Comparison of ENCODE assay signal across 25 cellular contexts in genomic region chr3:134186391-134186790, GRCh38.
DNase-seq lines count a peak whose midpoint lies in the region; ATAC-seq and TF ChIP-seq lines count a peak whose summit lies in the region.
"Had no signal": no experiment of that assay in that cellular context is flagged by ENCODE, and none has a peak within 500 bp of the region (broad histone marks: within the 10 kb centered on the region; RNA-seq: fewer than 3 reads in every experiment).

No MANE protein-coding gene starts in this region.

- H3K9me3 Mint-ChIP-seq in activated CD4-positive, alpha-beta T cell treated with anti-CD3 and anti-CD28 coated beads for 36 hours (ENCODE audit: low read depth), result no peaks in the 10 kb centered on the region
- H3K9me3 Mint-ChIP-seq: CD4-positive, CD25-positive, alpha-beta regulatory T cell; GM23338; IgD-negative memory B cell had no signal

- no peak overlapping the region for H3K27ac Mint-ChIP-seq in activated CD4-positive, alpha-beta T cell treated with anti-CD3 and anti-CD28 coated beads for 36 hours
- H3K27ac Mint-ChIP-seq: CD4-positive, CD25-positive, alpha-beta regulatory T cell; GM23338; IgD-negative memory B cell had no signal

- H3K36me3 Mint-ChIP-seq in activated CD4-positive, alpha-beta T cell treated with anti-CD3 and anti-CD28 coated beads for 36 hours (ENCODE audit: low read depth), result peaks cover 26% of the 10 kb centered on the region

- no peaks in the 10 kb centered on the region for H3K4me1 ChIP-seq in right cardiac atrium (ENCODE audit: control insufficient read depth, insufficient read depth, low read length)
- no peaks in the 10 kb centered on the region for H3K4me1 ChIP-seq in right lobe of liver
- H3K4me1 ChIP-seq in uterus, result no peaks in the 10 kb centered on the region
- H3K4me1 ChIP-seq: BE2C, Caco-2, Peyer's patch had no signal

- H3K4me1 Mint-ChIP-seq in activated CD4-positive, alpha-beta T cell treated with anti-CD3 and anti-CD28 coated beads for 36 hours, result peaks cover 3% of the 10 kb centered on the region

- POLR2A ChIA-PET in activated CD4-positive, alpha-beta T cell treated with anti-CD3 and anti-CD28 coated beads for 36 hours (lab: Charles Lee), result no interaction called here

- 61% methylated on average over 3 of the region's 3 CpGs for WGBS in right cardiac atrium
- 72% methylated on average over 3 of the region's 3 CpGs for WGBS in right lobe of liver (ENCODE audit: insufficient coverage, low coverage, low lambda C conversion rate, missing lambda C conversion rate)

- H3K9me3 ChIP-seq in right cardiac atrium (ENCODE audit: control insufficient read depth, low read length) (no peaks in the 10 kb centered on the region), right lobe of liver (no peaks in the 10 kb centered on the region), uterus (no peaks in the 10 kb centered on the region)
- H3K9me3 ChIP-seq: BE2C, Caco-2, MG63, Peyer's patch had no signal

- H3K4me3 Mint-ChIP-seq in activated CD4-positive, alpha-beta T cell treated with anti-CD3 and anti-CD28 coated beads for 36 hours, result no peak overlapping the region
- H3K4me3 Mint-ChIP-seq: CD4-positive, CD25-positive, alpha-beta regulatory T cell; GM23338; IgD-negative memory B cell had no signal

- no peaks in the 10 kb centered on the region for H3K27me3 Mint-ChIP-seq in activated CD4-positive, alpha-beta T cell treated with anti-CD3 and anti-CD28 coated beads for 36 hours
- H3K27me3 Mint-ChIP-seq: CD4-positive, CD25-positive, alpha-beta regulatory T cell; IgD-negative memory B cell had no signal

- H3K27me3 ChIP-seq in right cardiac atrium (ENCODE audit: control insufficient read depth, insufficient read depth), result no peaks in the 10 kb centered on the region
- no peaks in the 10 kb centered on the region for H3K27me3 ChIP-seq in right lobe of liver
- H3K27me3 ChIP-seq in uterus, result no peaks in the 10 kb centered on the region
- H3K27me3 ChIP-seq: BE2C, MG63, Peyer's patch had no signal

- TF ChIP-seq CTCF in right lobe of liver (IDR thresholded peaks at IDR 0.05) (no peak), uterus (IDR thresholded peaks at IDR 0.05) (no peak)

- TF ChIP-seq POLR2A in erythroblast (IDR thresholded peaks at IDR 0.05; ENCODE audit: low read length), result no peak
- TF ChIP-seq POLR2A in right lobe of liver (IDR thresholded peaks at IDR 0.05), result no peak
- no peak for TF ChIP-seq POLR2A in uterus (IDR thresholded peaks at IDR 0.05)

- no peak for DNase-seq in right cardiac atrium
- no peak for DNase-seq in Right ventricle myocardium inferior (ENCODE audit: missing footprints)
- DNase-seq in erythroblast (lab: John Stamatoyannopoulos, UW), result peak; percentile 8 to 54
- no peak for DNase-seq in right lobe of liver
- DNase-seq in uterus, result no peak
- no peak for DNase-seq in activated CD4-positive, alpha-beta T cell treated with anti-CD3 and anti-CD28 coated beads for 36 hours
- no peak for DNase-seq in SK-N-DZ (ENCODE audit: low spot score)
- DNase-seq: 8988T; BE2C; Caco-2; CD4-positive, CD25-positive, alpha-beta regulatory T cell; HCEC 1CT; Kasumi-1; MG63; NCI-H1048; NCI-H1436 treated with DMSO at 0.1 percent for 48 hours; NCI-H2029; NCI-H345; NCI-H524 treated with DMSO at 0.1 percent for 48 hours; Peyer's patch; Right ventricle myocardium superior had no signal

- peaks cover 0 to 7% (median 2%) of the 10 kb centered on the region in 4 donors for H3K36me3 ChIP-seq in right lobe of liver
- no peaks in the 10 kb centered on the region for H3K36me3 ChIP-seq in uterus
- H3K36me3 ChIP-seq: BE2C had no signal

- ATAC-seq in right cardiac atrium (peak; percentile 54 to 81), Right ventricle myocardium inferior (no peak), right lobe of liver (peak; percentile 36 to 93 (median 56)), HG03378 (IDR thresholded peaks at IDR 0.05; ENCODE audit: unreplicated experiment) (no peak)
- no peak for ATAC-seq in activated CD4-positive, alpha-beta T cell treated with anti-CD3 and anti-CD28 coated beads for 36 hours
- ATAC-seq: GM23338 had no signal

- H3K4me3 ChIP-seq in right cardiac atrium (ENCODE audit: low read length) (no peak overlapping the region), right lobe of liver (no peak overlapping the region), uterus (no peak overlapping the region)
- H3K4me3 ChIP-seq: GM23338, MG63, Peyer's patch had no signal

- CTCF ChIA-PET in activated CD4-positive, alpha-beta T cell treated with anti-CD3 and anti-CD28 coated beads for 36 hours (lab: Charles Lee), result interaction anchor here (1.4 kb wide), 1 partner anchor 15 kb away, joined by 4 read pairs; no protein-coding TSS in a partner anchor

- no peak overlapping the region for H3K27ac ChIP-seq in right cardiac atrium (ENCODE audit: low read length)
- H3K27ac ChIP-seq in right lobe of liver, result no peak overlapping the region
- peak overlapping the region in 1 of 2 donors; percentile 21 for H3K27ac ChIP-seq in uterus
- H3K27ac ChIP-seq: HL-60, Peyer's patch had no signal

- intact Hi-C loops in right cardiac atrium (cut with DNase I), result no loop called here
- intact Hi-C loops in Right ventricle myocardium inferior (cut with DNase I), result no loop called here
- intact Hi-C loops in right lobe of liver (cut with DNase I), result no loop called here
- intact Hi-C loops in uterus (cut with DNase I; ENCODE audit: low total_unique reads), result no loop called here
- intact Hi-C loops in activated CD4-positive, alpha-beta T cell treated with anti-CD3 and anti-CD28 coated beads for 36 hours (cut with DNase I, micrococcal nuclease), result no loop called here

Comparison
In these comparisons a context has a peak if more than half of its experiments do, and no peak if none do; other contexts are left out.
1. ATAC-seq: peak in right cardiac atrium (2 of 2) and right lobe of liver (4 of 4); none in Right ventricle myocardium inferior (single experiment), HG03378 (single experiment) and activated CD4-positive, alpha-beta T cell treated with anti-CD3 and anti-CD28 coated beads for 36 hours (single experiment).
2. DNase-seq: peak in erythroblast (2 of 2); none in right cardiac atrium (0 of 3), Right ventricle myocardium inferior (single experiment), right lobe of liver (0 of 3), uterus (0 of 2), activated CD4-positive, alpha-beta T cell treated with anti-CD3 and anti-CD28 coated beads for 36 hours (single experiment) and SK-N-DZ (single experiment).